In the genomic region with DNA sequence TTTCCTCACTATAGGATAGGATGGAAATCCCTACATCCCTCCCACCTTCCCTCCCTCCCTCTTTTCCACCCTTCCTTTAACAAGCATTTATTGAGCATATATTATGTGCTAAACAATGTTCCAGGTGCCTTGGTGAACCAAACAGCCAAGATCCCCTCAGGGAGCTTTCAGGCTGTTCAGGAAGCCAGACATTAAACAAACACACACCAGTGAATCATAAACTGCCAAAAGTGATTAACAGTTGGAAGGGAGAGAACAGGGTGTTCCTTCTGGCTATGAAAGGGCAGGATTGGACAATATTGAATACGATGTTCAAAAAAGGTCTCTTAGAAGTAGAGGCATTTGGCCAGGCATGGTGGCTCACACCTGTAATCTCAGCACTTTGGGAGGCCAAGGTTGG, we compare ENCODE assay signal across 23 cellular contexts.
"Had no signal": no experiment of that assay in that cellular context is flagged by ENCODE, and none has a peak within 500 bp of the region (broad histone marks: within the 10 kb centered on the region; RNA-seq: fewer than 3 reads in every experiment).

No MANE protein-coding gene starts in this region.

- H3K9me3 ChIP-seq: left lung, upper lobe of right lung had no signal

- H3K4me1 Mint-ChIP-seq: activated naive CD8-positive, alpha-beta T cell treated with anti-CD3 and anti-CD28 coated beads, Interleukin-2, amount 50 U/mL, for 24 hours; brain; naive thymus-derived CD8-positive, alpha-beta T cell; neural progenitor cell had no signal

- H3K9ac ChIP-seq: neural progenitor cell had no signal

- H3K27ac ChIP-seq: esophagus squamous epithelium, left lung, neural progenitor cell, spleen, upper lobe of right lung had no signal

- H3K9me3 Mint-ChIP-seq: activated naive CD8-positive, alpha-beta T cell treated with anti-CD3 and anti-CD28 coated beads, Interleukin-2, amount 50 U/mL, for 24 hours; activated T-helper 1 cell treated with anti-CD3 and anti-CD28 coated beads, Interleukin-12 subunit alpha, Interleukin-12 subunit beta, Interleukin-2, Interleukin-4 antibody, amounts not matched to agents 30 ng/mL and 10 ng/mL and 1 ng/mL, durations not matched to agents 14 hours and 24 hours and 36 hours; neural progenitor cell had no signal

- H3K4me3 ChIP-seq: esophagus squamous epithelium, left lung, lung, neural progenitor cell, spleen, upper lobe of right lung had no signal

- DNase-seq: activated CD4-positive, alpha-beta T cell treated with anti-CD3 and anti-CD28 coated beads for 1 hour; activated CD4-positive, alpha-beta T cell treated with anti-CD3 and anti-CD28 coated beads, Interleukin-2, amount 50 U/mL, for 1 hour; activated CD8-positive, alpha-beta T cell treated with anti-CD3 and anti-CD28 coated beads, Interleukin-2, amount 10 ng/mL, durations not matched to agents 7 days and 5 days; activated gamma-delta T cell; activated naive CD4-positive, alpha-beta T cell treated with anti-CD3 and anti-CD28 coated beads, Interleukin-2, amount 50 U/mL, for 16 hours; activated naive CD8-positive, alpha-beta T cell treated with anti-CD3 and anti-CD28 coated beads, Interleukin-2, amount 50 U/mL, for 24 hours; anterior cingulate cortex; central memory CD4-positive, alpha-beta T cell; dermis blood vessel endothelial cell; effector memory CD4-positive, alpha-beta T cell; esophagus squamous epithelium; left lung; naive thymus-derived CD8-positive, alpha-beta T cell; retina; spleen; stimulated activated CD4-positive, alpha-beta T cell treated with anti-CD3 and anti-CD28 coated beads, Interleukin-4, amount 100 ng/mL, for 1 hour; stimulated activated naive CD4-positive, alpha-beta T cell treated with Interleukin-2 at 50 U/mL for 16 hours; T-helper 9 cell; upper lobe of right lung had no signal

- H3K27me3 ChIP-seq: left lung, neural progenitor cell, upper lobe of right lung had no signal

- H3K4me2 ChIP-seq: neural progenitor cell had no signal

- H3K27ac Mint-ChIP-seq: activated CD8-positive, alpha-beta T cell treated with anti-CD3 and anti-CD28 coated beads, Interleukin-2, amount 10 ng/mL, durations not matched to agents 7 days and 5 days; activated naive CD8-positive, alpha-beta T cell treated with anti-CD3 and anti-CD28 coated beads, Interleukin-2, amount 50 U/mL, for 24 hours; activated T-helper 1 cell treated with anti-CD3 and anti-CD28 coated beads, Interleukin-12 subunit alpha, Interleukin-12 subunit beta, Interleukin-2, Interleukin-4 antibody, amounts not matched to agents 30 ng/mL and 10 ng/mL and 1 ng/mL, durations not matched to agents 14 hours and 24 hours and 36 hours; brain; naive thymus-derived CD8-positive, alpha-beta T cell; neural progenitor cell had no signal

- H3K4me3 Mint-ChIP-seq: activated CD8-positive, alpha-beta T cell treated with anti-CD3 and anti-CD28 coated beads, Interleukin-2, amount 10 ng/mL, durations not matched to agents 7 days and 5 days; activated naive CD8-positive, alpha-beta T cell treated with anti-CD3 and anti-CD28 coated beads, Interleukin-2, amount 50 U/mL, for 24 hours; activated T-helper 1 cell treated with anti-CD3 and anti-CD28 coated beads, Interleukin-12 subunit alpha, Interleukin-12 subunit beta, Interleukin-2, Interleukin-4 antibody, amounts not matched to agents 30 ng/mL and 10 ng/mL and 1 ng/mL, durations not matched to agents 14 hours and 24 hours and 36 hours; brain; naive thymus-derived CD8-positive, alpha-beta T cell had no signal

- H3K4me1 ChIP-seq: esophagus squamous epithelium, left lung, neural progenitor cell, spleen, upper lobe of right lung had no signal

- ATAC-seq: activated CD8-positive, alpha-beta T cell treated with anti-CD3 and anti-CD28 coated beads, Interleukin-2, amount 10 ng/mL, durations not matched to agents 7 days and 5 days; activated naive CD8-positive, alpha-beta T cell treated with anti-CD3 and anti-CD28 coated beads, Interleukin-2, amount 50 U/mL, for 24 hours; left lung; naive thymus-derived CD8-positive, alpha-beta T cell; upper lobe of right lung had no signal

- H2AFZ ChIP-seq: neural progenitor cell had no signal

- H3K36me3 Mint-ChIP-seq: brain, neural progenitor cell had no signal

- H3K36me3 ChIP-seq: esophagus squamous epithelium, left lung, neural progenitor cell, spleen, upper lobe of right lung had no signal
